Comparison of ENCODE assay signal across 13 cellular contexts in genomic region chr9:8534828-8535227, GRCh38.
DNase-seq lines count a peak whose midpoint lies in the region; ATAC-seq and TF ChIP-seq lines count a peak whose summit lies in the region.
"Had no signal": no experiment of that assay in that cellular context is flagged by ENCODE, and none has a peak within 500 bp of the region (broad histone marks: within the 10 kb centered on the region; RNA-seq: fewer than 3 reads in every experiment).

No MANE protein-coding gene starts in this region.

- H2AFZ ChIP-seq in H9 (ENCODE audit: low read length): no peak overlapping the region
- H2AFZ ChIP-seq: GM23248 had no signal

- no peak overlapping the region for H3K56ac ChIP-seq in H9 (ENCODE audit: insufficient read length, low read depth, low read length)

- H3K27ac Mint-ChIP-seq in natural killer cell treated with Interleukin-12 subunit alpha and Interleukin-12 subunit beta and Interleukin-15 and Interleukin-18, amount 100 ng/mL, for 72 hours: no peak overlapping the region
- H3K27ac Mint-ChIP-seq in H9: no peak overlapping the region; a peak in 1 of 7 replicates
- H3K27ac Mint-ChIP-seq: CD4-positive, alpha-beta memory T cell had no signal

- no peaks in the 10 kb centered on the region for H3K4me1 ChIP-seq in H9 (ENCODE audit: insufficient read depth, low read length)
- H3K4me1 ChIP-seq: A549, BE2C had no signal

- no peak overlapping the region for H3K4me2 ChIP-seq in H9 (ENCODE audit: insufficient read depth, insufficient read length, low read length)
- H3K4me2 ChIP-seq: A549 had no signal

- no peaks in the 10 kb centered on the region for H3K36me3 Mint-ChIP-seq in natural killer cell treated with Interleukin-12 subunit alpha and Interleukin-12 subunit beta and Interleukin-15 and Interleukin-18, amount 100 ng/mL, for 72 hours
- no peaks in the 10 kb centered on the region; a peak in 2 of 7 replicates for H3K36me3 Mint-ChIP-seq in H9 (ENCODE audit: insufficient read depth in 1 of 3, low read depth in 3 of 3)
- H3K36me3 Mint-ChIP-seq: CD4-positive, alpha-beta memory T cell had no signal

- no peaks in the 10 kb centered on the region for H3K27me3 Mint-ChIP-seq in natural killer cell treated with Interleukin-12 subunit alpha and Interleukin-12 subunit beta and Interleukin-15 and Interleukin-18, amount 100 ng/mL, for 72 hours
- no peaks in the 10 kb centered on the region for H3K27me3 Mint-ChIP-seq in H9 (ENCODE audit: low read depth)
- H3K27me3 Mint-ChIP-seq: CD4-positive, alpha-beta memory T cell had no signal

- H2BK12ac ChIP-seq in H9 (ENCODE audit: insufficient read length, low read depth, low read length): no peak overlapping the region

- DNase-seq in NCI-H748 (lab: John Stamatoyannopoulos, UW; ENCODE audit: unreplicated experiment): peak; percentile 72
- DNase-seq in pons (ENCODE audit: low spot score): peak; percentile 64
- no peak for DNase-seq in natural killer cell treated with Interleukin-12 subunit alpha and Interleukin-12 subunit beta and Interleukin-15 and Interleukin-18, amount 100 ng/mL, for 72 hours (ENCODE audit: low spot score)
- no peak for DNase-seq in H9
- DNase-seq: BE2C; CD4-positive, alpha-beta memory T cell; DMS79; GM23248 had no signal

- no peak overlapping the region for H2BK20ac ChIP-seq in H9 (ENCODE audit: low read depth, low read length, poor library complexity, severe bottlenecking)

- H3K18ac ChIP-seq in H9 (ENCODE audit: insufficient read length, low read depth, low read length): no peak overlapping the region

- H3K9me3 ChIP-seq in H9 (ENCODE audit: control insufficient read depth, low read depth, low read length): no peaks in the 10 kb centered on the region
- H3K9me3 ChIP-seq: A549, BE2C had no signal

- no peak overlapping the region for H2BK5ac ChIP-seq in H9 (ENCODE audit: insufficient read length, low read length)

- no peaks in the 10 kb centered on the region for H3K23me2 ChIP-seq in H9 (ENCODE audit: insufficient read length, low read depth, low read length, poor library complexity, severe bottlenecking)

- no peak overlapping the region for H4K91ac ChIP-seq in H9 (ENCODE audit: insufficient read length, low read depth, low read length)

- H3K4me3 Mint-ChIP-seq in natural killer cell treated with Interleukin-12 subunit alpha and Interleukin-12 subunit beta and Interleukin-15 and Interleukin-18, amount 100 ng/mL, for 72 hours: no peak overlapping the region
- no peak overlapping the region for H3K4me3 Mint-ChIP-seq in H9
- H3K4me3 Mint-ChIP-seq: CD4-positive, alpha-beta memory T cell had no signal

- no peak overlapping the region for H3K23ac ChIP-seq in H9 (ENCODE audit: insufficient read length, low read depth, low read length)

- no peak overlapping the region for H4K8ac ChIP-seq in H9 (replicated peaks; ENCODE audit: insufficient read length, low read depth, low read length)

- no CpG with 5 or more reads among the region's 1 CpG for WGBS in H9 (ENCODE audit: extremely low coverage, insufficient read length, low lambda C conversion rate)

- H4K20me1 ChIP-seq in H9 (ENCODE audit: control insufficient read depth, insufficient read depth, insufficient read length): no peaks in the 10 kb centered on the region

- H3T11ph ChIP-seq in H9 (ENCODE audit: low read length): no peak overlapping the region

- H3K79me1 ChIP-seq in H9 (ENCODE audit: insufficient read depth, low read depth, low read length, poor library complexity, severe bottlenecking): no peaks in the 10 kb centered on the region

- H3K79me2 ChIP-seq in H9 (ENCODE audit: insufficient read depth, low read length): no peaks in the 10 kb centered on the region

- no peak overlapping the region for H4K5ac ChIP-seq in H9 (ENCODE audit: insufficient read length, low read depth, low read length)

- peak overlapping the region; percentile 76 for H3K27ac ChIP-seq in cingulate gyrus (ENCODE audit: low read depth, low read length)
- H3K27ac ChIP-seq in H9 (ENCODE audit: insufficient read length, low read depth, low read length): no peak overlapping the region
- H3K27ac ChIP-seq: A549, C4-2B, GM23248 had no signal

- no peak overlapping the region for H2BK120ac ChIP-seq in H9 (ENCODE audit: low read depth, low read length, poor library complexity, severe bottlenecking)

- no peak overlapping the region for H2BK15ac ChIP-seq in H9 (ENCODE audit: low read depth, low read length)

- no peaks in the 10 kb centered on the region for H3K4me1 Mint-ChIP-seq in natural killer cell treated with Interleukin-12 subunit alpha and Interleukin-12 subunit beta and Interleukin-15 and Interleukin-18, amount 100 ng/mL, for 72 hours (ENCODE audit: low read depth in 2 of 2)
- H3K4me1 Mint-ChIP-seq in H9: peaks cover 15 to 16% of the 10 kb centered on the region in 2 experiments
- H3K4me1 Mint-ChIP-seq: CD4-positive, alpha-beta memory T cell had no signal

- ATAC-seq in activated CD4-positive, CD25-positive, alpha-beta regulatory T cell treated with anti-CD3 and anti-CD28 coated beads, Interleukin-2, amount 50 U/mL, for 24 hours: no peak
- ATAC-seq in natural killer cell treated with Interleukin-12 subunit alpha and Interleukin-12 subunit beta and Interleukin-15 and Interleukin-18, amount 100 ng/mL, for 72 hours: no peak
- ATAC-seq: A549, GM12878 had no signal

- no peak for TF ChIP-seq CTCF in H9 (conservative IDR thresholded peaks at IDR 0.05)

- H2AK5ac ChIP-seq in H9 (ENCODE audit: insufficient read length, low read length): no peak overlapping the region

- no peaks in the 10 kb centered on the region for H3K9me3 Mint-ChIP-seq in natural killer cell treated with Interleukin-12 subunit alpha and Interleukin-12 subunit beta and Interleukin-15 and Interleukin-18, amount 100 ng/mL, for 72 hours
- peaks cover 0 to 4% of the 10 kb centered on the region in 2 experiments; a peak in 1 of 5 replicates for H3K9me3 Mint-ChIP-seq in H9

- no peak overlapping the region for H3K4ac ChIP-seq in H9 (ENCODE audit: low read depth, low read length)

- H3K27me3 ChIP-seq in H9 (ENCODE audit: insufficient read depth, low read length): no peaks in the 10 kb centered on the region
- H3K27me3 ChIP-seq: BE2C had no signal

- no peak overlapping the region for H3K9ac ChIP-seq in H9 (ENCODE audit: extremely low read depth, insufficient read length, low read length)
- H3K9ac ChIP-seq: GM23248 had no signal

- H3K14ac ChIP-seq in H9 (ENCODE audit: insufficient read depth, low read length): no peak overlapping the region

Comparison
In these comparisons a context has a peak if more than half of its experiments do, and no peak if none do; other contexts are left out.
1. DNase-seq: peak in NCI-H748 (single experiment) and pons (single experiment); none in natural killer cell treated with Interleukin-12 subunit alpha and Interleukin-12 subunit beta and Interleukin-15 and Interleukin-18, amount 100 ng/mL, for 72 hours (single experiment) and H9 (single experiment).